ENCODE assay signal across 10 cellular contexts in the genomic region with DNA sequence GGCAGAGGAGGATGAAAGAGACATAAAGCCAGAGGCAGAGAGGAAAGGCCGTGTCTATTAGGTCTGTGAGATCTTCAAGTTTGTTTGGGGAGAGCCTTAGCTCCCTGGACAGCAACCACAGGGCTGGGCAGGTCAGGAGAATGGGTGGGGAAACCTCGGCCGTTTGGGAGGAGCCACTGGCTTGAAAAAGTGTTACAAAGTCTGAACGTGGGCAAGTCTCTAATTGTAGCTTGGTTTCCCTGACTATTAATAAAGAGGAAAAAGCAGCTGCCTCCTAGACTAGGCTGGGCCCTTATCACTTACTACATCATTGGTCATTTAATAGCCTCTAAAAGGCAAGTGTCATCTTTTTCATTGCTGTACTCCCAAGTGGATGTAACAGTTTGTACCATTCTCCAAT. TPM values are rescaled to one million over a fixed set of nuclear protein-coding genes. Genes with fewer than 3 reads are reported as not detected.
DNase-seq lines count a peak whose midpoint lies in the region; ATAC-seq and TF ChIP-seq lines count a peak whose summit lies in the region.
"Had no signal": no experiment of that assay in that cellular context is flagged by ENCODE, and none has a peak within 500 bp of the region (broad histone marks: within the 10 kb centered on the region; RNA-seq: fewer than 3 reads in every experiment).

A gene (minus strand): TSS at position 83 of the 400 bp plus-strand sequence. CDS start 145 bp downstream, outside the sequence.

- ATAC-seq in activated naive CD4-positive, alpha-beta T cell treated with anti-CD3 and anti-CD28 coated beads, Interleukin-2, amount 50 U/mL, for 72 hours: no peak
- ATAC-seq in stimulated activated naive B cell treated with anti-CD40 and anti-IgM and Interleukin-4, amounts not matched to agents 10 μg/mL and 1 μg/mL and 100 μg/mL, for 72 hours (replicated peaks): no peak
- no peak for ATAC-seq in HG03196 (IDR thresholded peaks at IDR 0.05; ENCODE audit: unreplicated experiment)

- CTCF ChIA-PET in HEK293 (lab: Yijun Ruan, JAX): interaction anchor here (1.3 kb wide), 1 partner anchor 9 kb away, joined by 3 read pairs; no protein-coding TSS in a partner anchor

- H3K4me1 Mint-ChIP-seq in stimulated activated naive B cell treated with anti-CD40 and anti-IgM and Interleukin-4, amounts not matched to agents 10 μg/mL and 1 μg/mL and 100 μg/mL, for 72 hours: peaks cover 5 to 12% of the 10 kb centered on the region in 2 donors
- no peaks in the 10 kb centered on the region for H3K4me1 Mint-ChIP-seq in immature natural killer cell
- H3K4me1 Mint-ChIP-seq: activated naive CD8-positive, alpha-beta T cell treated with anti-CD3 and anti-CD28 coated beads, Interleukin-2, amount 50 U/mL, for 24 hours had no signal

- no peak for DNase-seq in activated naive CD4-positive, alpha-beta T cell treated with anti-CD3 and anti-CD28 coated beads, Interleukin-2, amount 50 U/mL, for 72 hours (ENCODE audit: low spot score in 2 of 2)
- no peak for DNase-seq in stimulated activated naive B cell treated with anti-CD40 and anti-IgM and Interleukin-4, amounts not matched to agents 10 μg/mL and 1 μg/mL and 100 μg/mL, for 72 hours
- DNase-seq in immature natural killer cell (no peak), MG63 (no peak)
- DNase-seq in activated CD8-positive, alpha-beta memory T cell treated with anti-CD3 and anti-CD28 coated beads, Interleukin-2, amount 50 U/mL, for 4 hours: no peak
- DNase-seq: activated naive CD8-positive, alpha-beta T cell treated with anti-CD3 and anti-CD28 coated beads, Interleukin-2, amount 50 U/mL, for 24 hours; NCI-H82 had no signal

- no peaks in the 10 kb centered on the region for H3K9me3 Mint-ChIP-seq in activated naive CD4-positive, alpha-beta T cell treated with anti-CD3 and anti-CD28 coated beads, Interleukin-2, amount 50 U/mL, for 72 hours
- no peaks in the 10 kb centered on the region for H3K9me3 Mint-ChIP-seq in stimulated activated naive B cell treated with anti-CD40 and anti-IgM and Interleukin-4, amounts not matched to agents 10 μg/mL and 1 μg/mL and 100 μg/mL, for 72 hours
- no peaks in the 10 kb centered on the region for H3K9me3 Mint-ChIP-seq in immature natural killer cell
- H3K9me3 Mint-ChIP-seq: activated naive CD8-positive, alpha-beta T cell treated with anti-CD3 and anti-CD28 coated beads, Interleukin-2, amount 50 U/mL, for 24 hours had no signal

- H3K27me3 ChIP-seq in iPS-15b (ENCODE audit: control insufficient read depth, insufficient read depth, low read length) (no peaks in the 10 kb centered on the region), MG63 (no peaks in the 10 kb centered on the region)

- H3K27ac Mint-ChIP-seq in activated naive CD4-positive, alpha-beta T cell treated with anti-CD3 and anti-CD28 coated beads, Interleukin-2, amount 50 U/mL, for 72 hours: peak within 1 kb of the TSS; percentile 73 to 76
- peak within 1 kb of the TSS; percentile 60 for H3K27ac Mint-ChIP-seq in stimulated activated naive B cell treated with anti-CD40 and anti-IgM and Interleukin-4, amounts not matched to agents 10 μg/mL and 1 μg/mL and 100 μg/mL, for 72 hours
- H3K27ac Mint-ChIP-seq in immature natural killer cell: peak within 1 kb of the TSS in 3 of 6 donors; percentile 40 to 67 (median 46)
- H3K27ac Mint-ChIP-seq: activated naive CD8-positive, alpha-beta T cell treated with anti-CD3 and anti-CD28 coated beads, Interleukin-2, amount 50 U/mL, for 24 hours had no signal

- peak within 1 kb of the TSS; percentile 4 for H3K9ac ChIP-seq in iPS-15b (ENCODE audit: low read depth, low read length)

- H3K4me3 ChIP-seq in HEK293 (ENCODE audit: low read depth, low read length) (no peak within 1 kb of the TSS), iPS-15b (ENCODE audit: low read depth, low read length) (no peak within 1 kb of the TSS), MG63 (no peak within 1 kb of the TSS)

- H3K27me3 Mint-ChIP-seq in stimulated activated naive B cell treated with anti-CD40 and anti-IgM and Interleukin-4, amounts not matched to agents 10 μg/mL and 1 μg/mL and 100 μg/mL, for 72 hours: no peaks in the 10 kb centered on the region
- H3K27me3 Mint-ChIP-seq in immature natural killer cell (ENCODE audit: low read depth in 3 of 3): peaks cover 0 to 6% (median 2%) of the 10 kb centered on the region in 3 donors
- H3K27me3 Mint-ChIP-seq: activated naive CD8-positive, alpha-beta T cell treated with anti-CD3 and anti-CD28 coated beads, Interleukin-2, amount 50 U/mL, for 24 hours had no signal

- H3K36me3 ChIP-seq in HEK293 (ENCODE audit: control insufficient read depth in 2 of 2, insufficient read depth in 1 of 2, low read length in 2 of 2) (peaks cover 6 to 83% of the 10 kb centered on the region in 2 experiments), iPS-15b (ENCODE audit: control insufficient read depth, insufficient read depth, low read length) (peaks cover 22% of the 10 kb centered on the region), MG63 (peaks cover 30% of the 10 kb centered on the region)

- no peak within 1 kb of the TSS for H3K27ac ChIP-seq in HEK293 (ENCODE audit: extremely low read depth, low read depth, low read length)

- no peak for TF ChIP-seq CTCF in HEK293 (tag by site-specific recombination; IDR thresholded peaks at IDR 0.05)

- H3K9me3 ChIP-seq in HEK293 (ENCODE audit: control insufficient read depth, insufficient read depth, low read depth, low read length): no peaks in the 10 kb centered on the region
- H3K9me3 ChIP-seq in iPS-15b (ENCODE audit: control insufficient read depth, insufficient read depth, low read length): no peaks in the 10 kb centered on the region
- no peaks in the 10 kb centered on the region for H3K9me3 ChIP-seq in MG63

- no peaks in the 10 kb centered on the region for H3K36me3 Mint-ChIP-seq in activated naive CD4-positive, alpha-beta T cell treated with anti-CD3 and anti-CD28 coated beads, Interleukin-2, amount 50 U/mL, for 72 hours
- H3K36me3 Mint-ChIP-seq in stimulated activated naive B cell treated with anti-CD40 and anti-IgM and Interleukin-4, amounts not matched to agents 10 μg/mL and 1 μg/mL and 100 μg/mL, for 72 hours: peaks cover 36 to 54% of the 10 kb centered on the region in 2 donors
- peaks cover 5 to 25% (median 18%) of the 10 kb centered on the region in 3 donors for H3K36me3 Mint-ChIP-seq in immature natural killer cell

- H3K4me1 ChIP-seq in HEK293 (ENCODE audit: control insufficient read depth, insufficient read depth, low read length) (no peaks in the 10 kb centered on the region), iPS-15b (ENCODE audit: control insufficient read depth, insufficient read depth, low read length) (no peaks in the 10 kb centered on the region)

- POLR2A ChIA-PET in HEK293 (lab: Yijun Ruan, JAX): interaction anchor here (1.2 kb wide), 1 partner anchor 102 kb away, joined by 3 read pairs; a partner anchor contains a TSS

- H3K4me3 Mint-ChIP-seq in stimulated activated naive B cell treated with anti-CD40 and anti-IgM and Interleukin-4, amounts not matched to agents 10 μg/mL and 1 μg/mL and 100 μg/mL, for 72 hours: no peak within 1 kb of the TSS
- no peak within 1 kb of the TSS for H3K4me3 Mint-ChIP-seq in immature natural killer cell
- H3K4me3 Mint-ChIP-seq: activated naive CD8-positive, alpha-beta T cell treated with anti-CD3 and anti-CD28 coated beads, Interleukin-2, amount 50 U/mL, for 24 hours had no signal

TF ChIP-seq in HEK293, 187 proteins besides CTCF, POLR2A, EP300 and RAD21:
- TF ChIP-seq ZNF707 (tag by site-specific recombination; IDR thresholded peaks at IDR 0.05): no peak
- TF ChIP-seq ZNF248 (tag by site-specific recombination; IDR thresholded peaks at IDR 0.05): no peak
- no peak for TF ChIP-seq ZNF10 (tag by site-specific recombination; IDR thresholded peaks at IDR 0.05)
- no peak for TF ChIP-seq ZNF777 (tag by site-specific recombination; IDR thresholded peaks at IDR 0.05; ENCODE audit: borderline replicate concordance)
- no peak for TF ChIP-seq GFI1B (tag by site-specific recombination; IDR thresholded peaks at IDR 0.05)
- TF ChIP-seq, protein P1, sequence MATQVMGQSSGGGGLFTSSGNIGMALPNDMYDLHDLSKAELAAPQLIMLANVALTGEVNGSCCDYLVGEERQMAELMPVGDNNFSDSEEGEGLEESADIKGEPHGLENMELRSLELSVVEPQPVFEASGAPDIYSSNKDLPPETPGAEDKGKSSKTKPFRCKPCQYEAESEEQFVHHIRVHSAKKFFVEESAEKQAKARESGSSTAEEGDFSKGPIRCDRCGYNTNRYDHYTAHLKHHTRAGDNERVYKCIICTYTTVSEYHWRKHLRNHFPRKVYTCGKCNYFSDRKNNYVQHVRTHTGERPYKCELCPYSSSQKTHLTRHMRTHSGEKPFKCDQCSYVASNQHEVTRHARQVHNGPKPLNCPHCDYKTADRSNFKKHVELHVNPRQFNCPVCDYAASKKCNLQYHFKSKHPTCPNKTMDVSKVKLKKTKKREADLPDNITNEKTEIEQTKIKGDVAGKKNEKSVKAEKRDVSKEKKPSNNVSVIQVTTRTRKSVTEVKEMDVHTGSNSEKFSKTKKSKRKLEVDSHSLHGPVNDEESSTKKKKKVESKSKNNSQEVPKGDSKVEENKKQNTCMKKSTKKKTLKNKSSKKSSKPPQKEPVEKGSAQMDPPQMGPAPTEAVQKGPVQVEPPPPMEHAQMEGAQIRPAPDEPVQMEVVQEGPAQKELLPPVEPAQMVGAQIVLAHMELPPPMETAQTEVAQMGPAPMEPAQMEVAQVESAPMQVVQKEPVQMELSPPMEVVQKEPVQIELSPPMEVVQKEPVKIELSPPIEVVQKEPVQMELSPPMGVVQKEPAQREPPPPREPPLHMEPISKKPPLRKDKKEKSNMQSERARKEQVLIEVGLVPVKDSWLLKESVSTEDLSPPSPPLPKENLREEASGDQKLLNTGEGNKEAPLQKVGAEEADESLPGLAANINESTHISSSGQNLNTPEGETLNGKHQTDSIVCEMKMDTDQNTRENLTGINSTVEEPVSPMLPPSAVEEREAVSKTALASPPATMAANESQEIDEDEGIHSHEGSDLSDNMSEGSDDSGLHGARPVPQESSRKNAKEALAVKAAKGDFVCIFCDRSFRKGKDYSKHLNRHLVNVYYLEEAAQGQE (tag by site-specific recombination; IDR thresholded peaks at IDR 0.05): peak; percentile 38; the same call in 1 of the 2 replicates

RNA-seq across cellular contexts. Expression of the gene that starts here (rescaled TPM):
- total RNA-seq in activated naive CD4-positive, alpha-beta T cell treated with anti-CD3 and anti-CD28 coated beads, Interleukin-2, amount 50 U/mL, for 72 hours: 1 to 10 TPM; 2.6 to 3.6 TPM
- under 1 TPM in 1 of 3 donors, not detected in 2; 0.47 TPM for polyA plus RNA-seq in immature natural killer cell
- total RNA-seq in MG63 (2014; rRNA removed; shearing (Covaris generic); ENCODE audit: low replicate concordance): not detected in 2 replicates
